In genomic region chr4:7254736-7255487, GRCh38 we compare ENCODE assay signal across 9 cellular contexts.
A peak's percentile ranks its signal among the peaks of the same experiment; 100 is the strongest.
DNase-seq lines count a peak whose midpoint lies in the region; ATAC-seq, FAIRE-seq and TF ChIP-seq lines count a peak whose summit lies in the region.
"Had no signal": no experiment of that assay in that cellular context is flagged by ENCODE, and none has a peak within 500 bp of the region (broad histone marks: within the 10 kb centered on the region; RNA-seq: fewer than 3 reads in every experiment).

No MANE protein-coding gene starts in this region.

- H3K4me2 ChIP-seq in K562 (ENCODE audit: insufficient read depth, low read length): no peak overlapping the region

- DNase-seq in GM06990 (ENCODE audit: extremely low read depth, insufficient read length) (peak; percentile 47), GM19239 (ENCODE audit: insufficient read length, low spot score) (peak; percentile 34), K562 (ENCODE audit: extremely low read depth in 1 of 4, low spot score in 3 of 4) (no peak), NCI-H226 (no peak), OCI-M1 (lab: John Stamatoyannopoulos, UW) (no peak), T1000 (lab: John Stamatoyannopoulos, UW) (no peak)
- DNase-seq in stimulated activated naive CD4-positive, alpha-beta T cell treated with Interleukin-2 at 50 U/mL for 16 hours (lab: John Stamatoyannopoulos, UW): no peak
- DNase-seq: uterus had no signal

- H3K27ac ChIP-seq in K562 (ENCODE audit: extremely low read depth, low read depth, low read length): no peak overlapping the region
- H3K27ac ChIP-seq: uterus had no signal

- H3K27me3 ChIP-seq in GM06990 (replicated peaks; ENCODE audit: control insufficient read depth, insufficient read depth, low read length) (no peaks in the 10 kb centered on the region; the same call in none of the 2 replicates), K562 (ENCODE audit: control insufficient read depth in 2 of 2, insufficient read depth in 2 of 2, low read length in 2 of 2) (peaks cover 14 to 50% of the 10 kb centered on the region in 2 experiments)
- H3K27me3 ChIP-seq: uterus had no signal

- intact Hi-C loops in K562 (cut with micrococcal nuclease): no loop called here

- BruUV-seq in K562 (replicated peaks; lab: Mats Ljungman, UMichigan): no TSS peak

- H3K79me2 ChIP-seq in K562 (ENCODE audit: control insufficient read depth, insufficient read depth, low read length): no peaks in the 10 kb centered on the region

- H3K9ac ChIP-seq in K562 (ENCODE audit: insufficient read depth in 1 of 2, low read depth in 2 of 2, low read length in 2 of 2): no peak overlapping the region

- peak; percentile 56 for ATAC-seq in HG03045 (IDR thresholded peaks at IDR 0.05; ENCODE audit: unreplicated experiment)
- no peak for ATAC-seq in K562

- H3K9me3 ChIP-seq in K562 (replicated peaks; ENCODE audit: control insufficient read depth, insufficient read depth, low read depth, low read length): no peaks in the 10 kb centered on the region
- H3K9me3 ChIP-seq: uterus had no signal

- POLR2A ChIA-PET in K562 (lab: Yijun Ruan, JAX): no interaction called here

- no peak for TF ChIP-seq CTCF in GM06990 (IDR thresholded peaks at IDR 0.05; ENCODE audit: insufficient read depth, low read length, poor library complexity, severe bottlenecking)
- no peak for TF ChIP-seq CTCF in K562 (IDR thresholded peaks at IDR 0.05 in 2 of 3, conservative IDR thresholded peaks at IDR 0.05 in 1 of 3; ENCODE audit: insufficient read depth in 2 of 3, low read depth in 1 of 3, low read length in 3 of 3)

- H3K4me3 ChIP-seq in GM06990 (replicated peaks; ENCODE audit: low read depth, low read length) (no peak overlapping the region), K562 (no peak overlapping the region)
- H3K4me3 ChIP-seq: uterus had no signal

- in situ Hi-C loops in K562 (cut with MboI): no loop called here

- FAIRE-seq in GM19239 (lab: Jason Lieb, UNC) (no peak), K562 (lab: Jason Lieb, UNC) (no peak)

- CTCF ChIA-PET in K562 (lab: Yijun Ruan, JAX; ENCODE audit: low intra/inter-chr PET ratio): no interaction called here

- H2AFZ ChIP-seq in K562 (ENCODE audit: low read depth, low read length): no peak overlapping the region

- no peaks in the 10 kb centered on the region for H3K9me1 ChIP-seq in K562 (ENCODE audit: control insufficient read depth, insufficient read depth, low read length)

- peaks cover 0 to 3% of the 10 kb centered on the region in 2 experiments; a peak in 2 of 5 replicates for H3K4me1 ChIP-seq in K562 (replicated peaks in 1 of 2; ENCODE audit: control insufficient read depth in 2 of 2, insufficient read depth in 2 of 2, low read length in 2 of 2)

- no peak for TF ChIP-seq POLR2A in K562 (conservative IDR thresholded peaks at IDR 0.05)

- no peak for TF ChIP-seq RAD21 in K562 (CRISPR knock-in tag; conservative IDR thresholded peaks at IDR 0.05 in 1 of 2, IDR thresholded peaks at IDR 0.05 in 1 of 2)

- H4K20me1 ChIP-seq in K562 (replicated peaks; ENCODE audit: control insufficient read depth, insufficient read depth, low read length): no peaks in the 10 kb centered on the region; the same call in 1 of the 2 replicates

- no peak for TF ChIP-seq EP300 in K562 (IDR thresholded peaks at IDR 0.05; ENCODE audit: low read length)

- no peaks in the 10 kb centered on the region for H3K36me3 ChIP-seq in GM06990 (ENCODE audit: control insufficient read depth, insufficient read depth, low read length)
- no peaks in the 10 kb centered on the region for H3K36me3 ChIP-seq in K562 (ENCODE audit: control insufficient read depth, insufficient read depth, low read length)
- H3K36me3 ChIP-seq: uterus had no signal

- WGBS in K562 (ENCODE audit: insufficient coverage, low coverage, missing lambda C conversion rate): 2% methylated on average over 17 of the region's 17 CpGs

TF ChIP-seq in K562, 482 proteins besides CTCF, POLR2A, EP300 and RAD21:
- no peak for TF ChIP-seq ZNF253 (CRISPR knock-in tag; conservative IDR thresholded peaks at IDR 0.05)
- no peak for TF ChIP-seq ZNF655 (CRISPR knock-in tag; IDR thresholded peaks at IDR 0.05)
- TF ChIP-seq ZFP36 (IDR thresholded peaks at IDR 0.05; ENCODE audit: low read depth, low read length, partially characterized antibody): peak; percentile 93
- TF ChIP-seq ZNF316 (IDR thresholded peaks at IDR 0.05): 0 out of 2 replicates have a peak, but pooled peaks have one; percentile 46
- peak; percentile 36; the same call in 1 of the 2 replicates for TF ChIP-seq MAFG (tag; conservative IDR thresholded peaks at IDR 0.05)
- TF ChIP-seq C11orf30 (IDR thresholded peaks at IDR 0.05; ENCODE audit: low read depth): peak; percentile 30; the same call in 1 of the 2 replicates
- TF ChIP-seq HDAC6 (IDR thresholded peaks at IDR 0.05; ENCODE audit: low read depth, low read length): no peak
- TF ChIP-seq RBM25 (IDR thresholded peaks at IDR 0.05; ENCODE audit: low read depth, low read length, severe bottlenecking): peak; percentile 33

Comparison
In these comparisons a context has a peak if more than half of its experiments do, and no peak if none do; other contexts are left out.
1. DNase-seq: peak in GM06990 (single experiment) and GM19239 (single experiment); none in K562 (0 of 4), stimulated activated naive CD4-positive, alpha-beta T cell treated with Interleukin-2 at 50 U/mL for 16 hours (single experiment), NCI-H226 (single experiment), OCI-M1 (single experiment) and T1000 (single experiment).